ENCODE assay signal across 18 cellular contexts in the genomic region with DNA sequence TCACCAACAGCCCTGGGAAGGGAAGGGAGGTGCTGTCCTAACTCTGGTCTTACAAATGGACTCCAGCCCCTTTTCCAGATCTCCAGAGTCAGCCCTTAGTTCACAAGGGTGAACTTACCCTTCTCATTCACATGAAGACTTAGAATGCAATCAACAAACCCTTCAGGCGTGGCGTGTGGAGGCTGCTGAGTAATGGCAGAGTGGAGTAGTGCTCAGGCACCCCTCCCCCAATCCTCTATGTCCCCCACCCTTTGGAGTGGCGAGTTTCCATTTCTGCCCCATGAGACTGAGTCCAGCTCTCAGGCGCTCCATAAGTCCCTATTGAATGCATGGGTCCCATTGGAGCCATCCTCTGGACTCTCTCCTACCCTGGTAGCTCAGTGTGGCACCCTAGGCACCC. TPM values are rescaled to one million over a fixed set of nuclear protein-coding genes. Genes with fewer than 3 reads are reported as not detected.
DNase-seq lines count a peak whose midpoint lies in the region; ATAC-seq and TF ChIP-seq lines count a peak whose summit lies in the region.
"Had no signal": no experiment of that assay in that cellular context is flagged by ENCODE, and none has a peak within 500 bp of the region (broad histone marks: within the 10 kb centered on the region; RNA-seq: fewer than 3 reads in every experiment).

No MANE protein-coding gene starts in this region.

- no peaks in the 10 kb centered on the region for H3K27me3 Mint-ChIP-seq in chondrocyte (ENCODE audit: low read depth)
- H3K27me3 Mint-ChIP-seq: activated B cell treated with CpG ODN at 0.5 μM for 24 hours; activated naive CD4-positive, alpha-beta T cell treated with anti-CD3 and anti-CD28 coated beads, Interleukin-2, amount 50 U/mL, for 24 hours had no signal

- ATAC-seq in Right ventricle myocardium superior (ENCODE audit: poor library complexity) (no peak), GM18520 (IDR thresholded peaks at IDR 0.05; ENCODE audit: unreplicated experiment) (no peak), GM19395 (IDR thresholded peaks at IDR 0.05; ENCODE audit: unreplicated experiment) (no peak)
- no peak for ATAC-seq in activated CD4-positive, CD25-positive, alpha-beta regulatory T cell treated with anti-CD3 and anti-CD28 coated beads, Interleukin-2, amount 50 U/mL, for 24 hours
- ATAC-seq: naive thymus-derived CD4-positive, alpha-beta T cell had no signal

- DNase-seq in left ventricle myocardium inferior (no peak), Right ventricle myocardium superior (no peak), chondrocyte (ENCODE audit: low spot score) (no peak), NCI-H1930 (lab: John Stamatoyannopoulos, UW) (no peak)
- DNase-seq: ACHN; activated B cell treated with CpG ODN at 0.5 μM for 24 hours; activated CD8-positive, alpha-beta memory T cell treated with anti-CD3 and anti-CD28 coated beads, Interleukin-2, amount 50 U/mL, for 4 hours; cortex of kidney; DMS53; naive thymus-derived CD4-positive, alpha-beta T cell; sigmoid colon had no signal

- H3K4me3 ChIP-seq in left ventricle myocardium inferior (peak overlapping the region; percentile 70), mesodermal cell (ENCODE audit: extremely low read depth, insufficient read depth, low read length, poor library complexity, severe bottlenecking) (peak overlapping the region; percentile 99)

- no peaks in the 10 kb centered on the region for H3K27me3 ChIP-seq in left ventricle myocardium inferior (ENCODE audit: low read depth)
- H3K27me3 ChIP-seq: sigmoid colon had no signal

- 92% methylated on average over 2 of the region's 4 CpGs for WGBS in mesodermal cell (ENCODE audit: insufficient coverage in 2 of 2), 2 experiments

- H3K4me1 Mint-ChIP-seq in chondrocyte (ENCODE audit: low read depth) = peaks cover 81% of the 10 kb centered on the region

- H3K9me3 Mint-ChIP-seq in chondrocyte (ENCODE audit: low read depth) = no peaks in the 10 kb centered on the region
- H3K9me3 Mint-ChIP-seq: activated B cell treated with CpG ODN at 0.5 μM for 24 hours; activated naive CD4-positive, alpha-beta T cell treated with anti-CD3 and anti-CD28 coated beads, Interleukin-2, amount 50 U/mL, for 24 hours; naive thymus-derived CD4-positive, alpha-beta T cell had no signal

- H3K27ac ChIP-seq in left ventricle myocardium inferior (replicated peaks) (no peak overlapping the region), mesodermal cell (ENCODE audit: low read depth, low read length, severe bottlenecking) (peak overlapping the region; percentile 32)

- intact Hi-C loops in left ventricle myocardium inferior (cut with micrococcal nuclease) (loop anchor here (10.0 kb wide), 1 partner anchor 189 kb away; no protein-coding TSS in a partner anchor), Right ventricle myocardium superior (cut with DNase I) (no loop called here)

- H3K4me1 ChIP-seq in left ventricle myocardium inferior (peaks cover 93% of the 10 kb centered on the region), mesodermal cell (ENCODE audit: control insufficient read depth, insufficient read depth, low read length, poor library complexity, severe bottlenecking) (peaks cover 72% of the 10 kb centered on the region)

- TF ChIP-seq CTCF in left ventricle myocardium inferior (IDR thresholded peaks at IDR 0.05; ENCODE audit: borderline replicate concordance) = no peak
- no peak for TF ChIP-seq CTCF in chondrocyte (IDR thresholded peaks at IDR 0.05)

- no peaks in the 10 kb centered on the region for H3K9me3 ChIP-seq in left ventricle myocardium inferior (replicated peaks)
- H3K9me3 ChIP-seq in mesodermal cell (ENCODE audit: control insufficient read depth, low read length) = no peaks in the 10 kb centered on the region
- H3K9me3 ChIP-seq: sigmoid colon had no signal

- H3K27ac Mint-ChIP-seq in chondrocyte (ENCODE audit: unreplicated experiment) = no peak overlapping the region
- H3K27ac Mint-ChIP-seq: activated B cell treated with CpG ODN at 0.5 μM for 24 hours; activated naive CD4-positive, alpha-beta T cell treated with anti-CD3 and anti-CD28 coated beads, Interleukin-2, amount 50 U/mL, for 24 hours; naive thymus-derived CD4-positive, alpha-beta T cell had no signal

- H3K4me3 Mint-ChIP-seq in chondrocyte (ENCODE audit: unreplicated experiment) = peak overlapping the region; percentile 86
- H3K4me3 Mint-ChIP-seq: activated B cell treated with CpG ODN at 0.5 μM for 24 hours; activated naive CD4-positive, alpha-beta T cell treated with anti-CD3 and anti-CD28 coated beads, Interleukin-2, amount 50 U/mL, for 24 hours; naive thymus-derived CD4-positive, alpha-beta T cell had no signal

- peaks cover 10% of the 10 kb centered on the region for H3K36me3 Mint-ChIP-seq in chondrocyte (ENCODE audit: low read depth)
- H3K36me3 Mint-ChIP-seq: activated naive CD4-positive, alpha-beta T cell treated with anti-CD3 and anti-CD28 coated beads, Interleukin-2, amount 50 U/mL, for 24 hours; naive thymus-derived CD4-positive, alpha-beta T cell had no signal

- H3K36me3 ChIP-seq in left ventricle myocardium inferior (no peaks in the 10 kb centered on the region), mesodermal cell (ENCODE audit: control insufficient read depth, insufficient read depth, low read length) (peaks cover 50% of the 10 kb centered on the region)
- H3K36me3 ChIP-seq: sigmoid colon had no signal

RNA-seq across cellular contexts. Expression of a gene that starts 3.3 kb away (rescaled TPM):
- total RNA-seq in left ventricle myocardium inferior (0.69 TPM), Right ventricle myocardium superior (0.81 TPM), chondrocyte (4.9 to 15.1 TPM (median 6.1 TPM) in 3 replicates)
- polyA plus RNA-seq in mesodermal cell (2013, experiment 1 of 2) = 62.2 TPM
- polyA plus RNA-seq in mesodermal cell (2013, experiment 2 of 2) = 48.4 TPM
- total RNA-seq: frontal cortex had no signal
- polyA plus RNA-seq: keratinocyte had no signal

RNA-seq across cellular contexts. Expression of a gene that starts 49.9 kb away (rescaled TPM):
- total RNA-seq in left ventricle myocardium inferior (50.8 TPM), Right ventricle myocardium superior (52.1 TPM), chondrocyte (45.4 to 49.5 TPM (median 46.2 TPM) in 3 replicates)
- 84.5 TPM for polyA plus RNA-seq in mesodermal cell (2013, experiment 1 of 2)
- polyA plus RNA-seq in mesodermal cell (2013, experiment 2 of 2) = 76.5 TPM
